8 cellular contexts compared by ENCODE assay signal in the genomic region with DNA sequence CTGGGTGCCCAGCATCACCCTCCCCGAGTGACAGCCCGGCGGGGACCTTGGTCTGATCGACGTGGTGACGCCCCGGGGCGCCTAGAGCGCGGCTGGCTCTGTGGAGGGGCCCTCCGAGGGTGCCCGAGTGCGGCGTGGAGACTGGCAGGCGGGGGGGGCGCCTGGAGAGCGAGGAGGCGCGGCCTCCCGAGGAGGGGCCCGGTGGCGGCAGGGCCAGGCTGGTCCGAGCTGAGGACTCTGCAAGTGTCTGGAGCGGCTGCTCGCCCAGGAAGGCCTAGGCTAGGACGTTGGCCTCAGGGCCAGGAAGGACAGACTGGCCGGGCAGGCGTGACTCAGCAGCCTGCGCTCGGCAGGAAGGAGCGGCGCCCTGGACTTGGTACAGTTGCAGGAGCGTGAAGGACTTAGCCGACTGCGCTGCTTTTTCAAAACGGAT.
DNase-seq lines count a peak whose midpoint lies in the region; ATAC-seq and TF ChIP-seq lines count a peak whose summit lies in the region.

No MANE protein-coding gene starts in this region.

- no peaks in the 10 kb centered on the region for H3K9me3 ChIP-seq in muscle layer of colon (ENCODE audit: low read length)

- H3K4me3 ChIP-seq in fibroblast of pulmonary artery (replicated peaks; ENCODE audit: low read depth, low read length) (peak overlapping the region; percentile 59), muscle layer of colon (ENCODE audit: low read depth in 1 of 2, low read length in 2 of 2) (peak overlapping the region; percentile 73 to 80)

- H3K27me3 ChIP-seq in muscle layer of colon (ENCODE audit: control insufficient read depth in 1 of 2, insufficient read depth in 2 of 2, low read length in 2 of 2) = no peaks in the 10 kb centered on the region

- TF ChIP-seq CTCF in fibroblast of pulmonary artery (IDR thresholded peaks at IDR 0.05; ENCODE audit: low read length, missing control alignments) = no peak

- H3K27ac ChIP-seq in muscle layer of colon (ENCODE audit: low read depth, low read length) (peak overlapping the region; percentile 85), substantia nigra (ENCODE audit: low read depth, low read length, poor library complexity, severe bottlenecking) (peak overlapping the region; percentile 73)

- ATAC-seq in HG02852 (IDR thresholded peaks at IDR 0.05; ENCODE audit: unreplicated experiment) = no peak

- peak; percentile 44 for DNase-seq in NCI-H1092 treated with DMSO at 0.1 percent for 48 hours (lab: John Stamatoyannopoulos, UW)
- DNase-seq in NCI-H1092 (lab: John Stamatoyannopoulos, UW) = no peak
- DNase-seq in NCI-H82 (lab: John Stamatoyannopoulos, UW) = peak; percentile 70
- DNase-seq in activated gamma-delta T cell treated with Interleukin-2 at 50 U/mL for 16 hours = peak; percentile 21
- peak; percentile 72 for DNase-seq in fibroblast of pulmonary artery (ENCODE audit: low read depth)
- peak in 40 of 49 donors; percentile 18 to 92 (median 54) for DNase-seq in substantia nigra (lab: John Stamatoyannopoulos, UW)

- H3K9ac ChIP-seq in muscle layer of colon (ENCODE audit: low read length) = peak overlapping the region; percentile 73

- peaks cover 21% of the 10 kb centered on the region for H3K4me1 ChIP-seq in muscle layer of colon (ENCODE audit: insufficient read depth, low read length)

- no peaks in the 10 kb centered on the region for H3K36me3 ChIP-seq in muscle layer of colon (ENCODE audit: insufficient read depth, low read length)
